Comparison of ENCODE assay signal across 26 cellular contexts in genomic region chr10:49070701-49071100, GRCh38. TPM values are rescaled to one million over a fixed set of nuclear protein-coding genes. Genes with fewer than 3 reads are reported as not detected.
A peak's percentile ranks its signal among the peaks of the same experiment; 100 is the strongest.
DNase-seq lines count a peak whose midpoint lies in the region; ATAC-seq and TF ChIP-seq lines count a peak whose summit lies in the region.
"Had no signal": no experiment of that assay in that cellular context is flagged by ENCODE, and none has a peak within 500 bp of the region (broad histone marks: within the 10 kb centered on the region; RNA-seq: fewer than 3 reads in every experiment).

No MANE protein-coding gene starts in this region.

- ATAC-seq in heart right ventricle (peak in 1 of 8 donors; percentile 10), Right ventricle myocardium inferior (no peak), GM18511 (IDR thresholded peaks at IDR 0.05; ENCODE audit: unreplicated experiment) (no peak), GM21381 (IDR thresholded peaks at IDR 0.05; ENCODE audit: unreplicated experiment) (no peak), HG02938 (IDR thresholded peaks at IDR 0.05; ENCODE audit: unreplicated experiment) (no peak)
- ATAC-seq in stimulated activated effector memory CD8-positive, alpha-beta T cell treated with anti-CD3 and anti-CD28 coated beads, Interleukin-12 subunit alpha, Interleukin-12 subunit beta, amount 100 ng/mL, for 72 hours: no peak

- no peak for TF ChIP-seq CTCF in heart right ventricle (IDR thresholded peaks at IDR 0.05)
- no peak for TF ChIP-seq CTCF in nephron (IDR thresholded peaks at IDR 0.05; ENCODE audit: unreplicated experiment in 3 of 3)

- H3K27ac Mint-ChIP-seq in nephron: peak overlapping the region in 2 of 3 experiments; percentile 14 to 17
- H3K27ac Mint-ChIP-seq in stimulated activated effector memory CD8-positive, alpha-beta T cell treated with anti-CD3 and anti-CD28 coated beads, Interleukin-12 subunit alpha, Interleukin-12 subunit beta, amount 100 ng/mL, for 72 hours: peak overlapping the region; percentile 60
- H3K27ac Mint-ChIP-seq: IgD-negative memory B cell had no signal

- H3K9me3 ChIP-seq in heart right ventricle: no peaks in the 10 kb centered on the region

- no peaks in the 10 kb centered on the region for H3K27me3 ChIP-seq in heart right ventricle

- H3K4me3 ChIP-seq in heart right ventricle: no peak overlapping the region

- DNase-seq in heart right ventricle (no peak), Right ventricle myocardium inferior (ENCODE audit: missing footprints) (no peak), ecto neural progenitor cell (ENCODE audit: low spot score) (peak; percentile 21)
- peak in 1 of 2 donors; percentile 32 for DNase-seq in stimulated activated effector memory CD8-positive, alpha-beta T cell treated with anti-CD3 and anti-CD28 coated beads, Interleukin-12 subunit alpha, Interleukin-12 subunit beta, amount 100 ng/mL, for 72 hours (ENCODE audit: low spot score in 2 of 2)
- DNase-seq: 8988T; AML-193; Calu3; CD8-positive, alpha-beta memory T cell; DMS153; MV-4-11; NCI-H1105 treated with DMSO at 0.1 percent for 48 hours; NCI-H1694; NCI-H2081; NCI-H2171; NCI-H345; NCI-H524; NCI-H82; OCI-M1; SHP77 had no signal

- H3K4me1 ChIP-seq in heart right ventricle: peaks cover 0 to 32% (median 24%) of the 10 kb centered on the region in 9 donors

- intact Hi-C loops in heart right ventricle (cut with DNase I) (no loop called here), Right ventricle myocardium inferior (cut with DNase I) (loop anchor here (5.0 kb wide), 1 partner anchor 42 kb away; no protein-coding TSS in a partner anchor)

- H3K27ac ChIP-seq in heart right ventricle: peak overlapping the region in 7 of 10 donors; percentile 14 to 69 (median 50)
- H3K27ac ChIP-seq: C4-2B had no signal

- H3K4me1 Mint-ChIP-seq in nephron: peaks cover 24% of the 10 kb centered on the region
- H3K4me1 Mint-ChIP-seq in stimulated activated effector memory CD8-positive, alpha-beta T cell treated with anti-CD3 and anti-CD28 coated beads, Interleukin-12 subunit alpha, Interleukin-12 subunit beta, amount 100 ng/mL, for 72 hours: peaks cover 6% of the 10 kb centered on the region

- 88 to 89% methylated on average over 4 of the region's 4 CpGs for WGBS in heart right ventricle, 2 donors

- H3K27me3 Mint-ChIP-seq in nephron (ENCODE audit: low read depth): no peaks in the 10 kb centered on the region

- H3K36me3 Mint-ChIP-seq in nephron (ENCODE audit: low read depth): peaks cover 20% of the 10 kb centered on the region
- H3K36me3 Mint-ChIP-seq in stimulated activated effector memory CD8-positive, alpha-beta T cell treated with anti-CD3 and anti-CD28 coated beads, Interleukin-12 subunit alpha, Interleukin-12 subunit beta, amount 100 ng/mL, for 72 hours: no peaks in the 10 kb centered on the region
- H3K36me3 Mint-ChIP-seq: CD8-positive, alpha-beta memory T cell; IgD-negative memory B cell had no signal

- H3K4me3 Mint-ChIP-seq in nephron: no peak overlapping the region
- H3K4me3 Mint-ChIP-seq in stimulated activated effector memory CD8-positive, alpha-beta T cell treated with anti-CD3 and anti-CD28 coated beads, Interleukin-12 subunit alpha, Interleukin-12 subunit beta, amount 100 ng/mL, for 72 hours: no peak overlapping the region
- H3K4me3 Mint-ChIP-seq: CD8-positive, alpha-beta memory T cell; IgD-negative memory B cell had no signal

- H3K36me3 ChIP-seq in heart right ventricle: peaks cover 0 to 44% (median 0%) of the 10 kb centered on the region in 9 donors

- peaks cover 4% of the 10 kb centered on the region for H3K9me3 Mint-ChIP-seq in nephron
- no peaks in the 10 kb centered on the region for H3K9me3 Mint-ChIP-seq in stimulated activated effector memory CD8-positive, alpha-beta T cell treated with anti-CD3 and anti-CD28 coated beads, Interleukin-12 subunit alpha, Interleukin-12 subunit beta, amount 100 ng/mL, for 72 hours
- H3K9me3 Mint-ChIP-seq: CD8-positive, alpha-beta memory T cell had no signal

RNA-seq across cellular contexts. Expression of gene VSTM4, which starts 44.6 kb away (rescaled TPM):
- total RNA-seq in heart right ventricle (10 to 100 TPM; 12.0 to 26.7 (median 18.1) TPM), Right ventricle myocardium inferior (21.8 TPM)
- 1 to 10 TPM; 5.0 to 6.1 TPM for polyA plus RNA-seq in heart right ventricle
- total RNA-seq: Calu3, G401 had no signal
- polyA plus RNA-seq: CD8-positive, alpha-beta memory T cell; IgD-negative memory B cell had no signal
